In the genomic region with DNA sequence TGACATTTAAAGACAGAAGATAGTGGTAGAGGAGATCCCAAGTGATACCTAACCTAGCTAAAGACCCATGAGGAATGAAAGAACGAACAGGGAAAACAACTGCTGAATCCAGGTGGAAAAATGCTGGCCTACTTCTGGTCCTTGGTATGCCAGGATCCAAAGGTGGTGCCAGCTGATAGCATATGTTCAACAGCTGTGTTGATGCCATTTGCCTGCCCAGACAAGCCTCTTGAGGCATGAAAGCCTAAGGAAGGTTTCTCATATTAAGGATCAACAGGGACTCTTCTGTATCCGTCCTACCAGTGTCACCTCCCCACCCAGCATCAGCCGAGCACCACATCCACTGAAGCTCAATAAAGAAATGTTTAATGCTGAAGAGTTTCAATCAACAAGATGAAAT, we compare ENCODE assay signal across 24 cellular contexts.
DNase-seq lines count a peak whose midpoint lies in the region; ATAC-seq and TF ChIP-seq lines count a peak whose summit lies in the region.
"Had no signal": no experiment of that assay in that cellular context is flagged by ENCODE, and none has a peak within 500 bp of the region (broad histone marks: within the 10 kb centered on the region; RNA-seq: fewer than 3 reads in every experiment).

No MANE protein-coding gene starts in this region.

- intact Hi-C loops in right cardiac atrium (cut with DNase I) (no loop called here), left cardiac atrium (cut with DNase I) (loop anchor here (2.0 to 5.0 kb wide), 3 partner anchors 87 to 149 kb away; no protein-coding TSS in a partner anchor)

- H3K18ac ChIP-seq in trophoblast cell (ENCODE audit: low read length), result peak overlapping the region; percentile 83

- peak overlapping the region; percentile 61 for H3K14ac ChIP-seq in trophoblast cell (ENCODE audit: low read length)

- H3K9me2 ChIP-seq in GM23248 (ENCODE audit: insufficient read depth), result no peaks in the 10 kb centered on the region

- H3K79me2 ChIP-seq in trophoblast cell (ENCODE audit: control insufficient read depth, insufficient read depth, low read length, poor library complexity), result no peaks in the 10 kb centered on the region
- no peaks in the 10 kb centered on the region for H3K79me2 ChIP-seq in GM23248 (ENCODE audit: insufficient read depth)

- H3K36me3 ChIP-seq in trophoblast cell (ENCODE audit: control insufficient read depth in 1 of 2, insufficient read depth in 2 of 2, low read length in 2 of 2), result no peaks in the 10 kb centered on the region
- no peaks in the 10 kb centered on the region for H3K36me3 ChIP-seq in GM23248 (ENCODE audit: low read depth)
- H3K36me3 ChIP-seq: BE2C, tibial nerve had no signal

- peaks cover 17% of the 10 kb centered on the region for H3K79me1 ChIP-seq in trophoblast cell (ENCODE audit: low read length)

- H2BK120ac ChIP-seq in trophoblast cell (ENCODE audit: insufficient read depth, low read length, poor library complexity), result peak overlapping the region; percentile 97

- H3K4me3 ChIP-seq in right cardiac atrium (ENCODE audit: low read length) (no peak overlapping the region), epithelial cell of esophagus (ENCODE audit: low read length) (no peak overlapping the region), trophoblast cell (ENCODE audit: low read depth, low read length) (no peak overlapping the region), GM23248 (no peak overlapping the region)
- H3K4me3 ChIP-seq: PC-9, tibial nerve had no signal

- H3K4me1 ChIP-seq in right cardiac atrium (ENCODE audit: control insufficient read depth, insufficient read depth, low read length) (no peaks in the 10 kb centered on the region), trophoblast cell (ENCODE audit: control insufficient read depth in 1 of 2, insufficient read depth in 2 of 2, low read length in 2 of 2) (peaks cover 7 to 9% of the 10 kb centered on the region in 2 experiments), GM23248 (ENCODE audit: insufficient read depth) (peaks cover 5% of the 10 kb centered on the region)
- H3K4me1 ChIP-seq: BE2C had no signal

- H3K9me3 ChIP-seq in right cardiac atrium (ENCODE audit: control insufficient read depth, low read length) (no peaks in the 10 kb centered on the region), trophoblast cell (ENCODE audit: insufficient read depth, low read depth, low read length) (no peaks in the 10 kb centered on the region), GM23248 (ENCODE audit: low read depth) (no peaks in the 10 kb centered on the region)
- H3K9me3 ChIP-seq: BE2C, tibial nerve had no signal

- H3K9ac ChIP-seq in trophoblast cell (ENCODE audit: low read length) (no peak overlapping the region), GM23248 (no peak overlapping the region)

- H3K4ac ChIP-seq in trophoblast cell (ENCODE audit: low read depth, low read length), result no peak overlapping the region

- H4K12ac ChIP-seq in trophoblast cell (ENCODE audit: low read depth, low read length), result no peak overlapping the region

- peak overlapping the region; percentile 66 for H4K91ac ChIP-seq in trophoblast cell (ENCODE audit: low read depth, low read length)

- H3K23ac ChIP-seq in trophoblast cell (ENCODE audit: low read length), result no peak overlapping the region

- no peak overlapping the region for H4K8ac ChIP-seq in trophoblast cell (ENCODE audit: low read depth, low read length)

- peak overlapping the region; percentile 52 for H2BK12ac ChIP-seq in trophoblast cell (ENCODE audit: low read length)

- H3K4me2 ChIP-seq in trophoblast cell (ENCODE audit: low read length) (no peak overlapping the region), GM23248 (ENCODE audit: unreplicated experiment) (no peak overlapping the region)
- H3K4me2 ChIP-seq: PC-9 had no signal

- no peak for TF ChIP-seq CTCF in epithelial cell of esophagus (IDR thresholded peaks at IDR 0.05; ENCODE audit: insufficient read depth, low read depth, low read length, missing control alignments)

- ATAC-seq in right cardiac atrium (no peak), left cardiac atrium (no peak), HG03025 (IDR thresholded peaks at IDR 0.05; ENCODE audit: low FRiP score, unreplicated experiment) (no peak)

- in situ Hi-C loops in GM23248 (cut with MboI), result loop anchor here (25.0 kb wide), 1 partner anchor 372 kb away; a partner anchor contains a TSS

- H2BK5ac ChIP-seq in trophoblast cell (ENCODE audit: low read depth, low read length, poor library complexity), result peak overlapping the region; percentile 6

- 87% methylated on average over 3 of the region's 3 CpGs for whole genome bisulfite sequencing in right cardiac atrium
- no CpG with 5 or more reads among the region's 3 CpGs for WGBS in trophoblast cell (ENCODE audit: extremely low coverage, insufficient coverage, insufficient read length)
- 97 to 98% methylated on average over 3 of the region's 3 CpGs for WGBS in GM23248 (ENCODE audit: low coverage in 1 of 2, low lambda C conversion rate in 2 of 2, missing lambda C conversion rate in 2 of 2), 2 experiments

- H3K27ac ChIP-seq in right cardiac atrium (ENCODE audit: low read length) (peak overlapping the region; percentile 48), trophoblast cell (ENCODE audit: low read depth, low read length) (no peak overlapping the region), GM23248 (no peak overlapping the region)
- H3K27ac ChIP-seq: PC-9 had no signal

- H3F3A ChIP-seq in GM23248 (ENCODE audit: insufficient read depth), result 0 out of 2 replicates have a peak, but pooled peaks cover 11% of the 10 kb centered on the region

- no peaks in the 10 kb centered on the region for H3K27me3 ChIP-seq in right cardiac atrium (ENCODE audit: control insufficient read depth, insufficient read depth)
- no peaks in the 10 kb centered on the region for H3K27me3 ChIP-seq in trophoblast cell (ENCODE audit: insufficient read depth, low read length)
- H3K27me3 ChIP-seq in GM23248 (replicated peaks; ENCODE audit: insufficient read depth), result no peaks in the 10 kb centered on the region
- H3K27me3 ChIP-seq: BE2C, tibial nerve had no signal

- no peaks in the 10 kb centered on the region for H4K20me1 ChIP-seq in GM23248 (ENCODE audit: insufficient read depth)

- peak overlapping the region; percentile 6 for H2AFZ ChIP-seq in trophoblast cell (ENCODE audit: insufficient read depth, low read length, poor library complexity)
- H2AFZ ChIP-seq in GM23248, result no peak overlapping the region
- H2AFZ ChIP-seq: PC-9 had no signal

- DNase-seq in right cardiac atrium (no peak), left cardiac atrium (no peak), epithelial cell of esophagus (ENCODE audit: low read depth) (peak; percentile 74), trophoblast cell (no peak), inferior parietal cortex (ENCODE audit: extremely low spot score) (no peak), GM23248 (no peak), NAMALWA (ENCODE audit: low spot score) (no peak)
- DNase-seq: ACHN; activated CD4-positive, alpha-beta T cell treated with anti-CD3 and anti-CD28 coated beads, Interleukin-2, amount 10 ng/mL, durations not matched to agents 24 days and 14 days; activated gamma-delta T cell; activated naive CD8-positive, alpha-beta T cell treated with anti-CD3 and anti-CD28 coated beads, Interleukin-2, amount 10 ng/mL, durations not matched to agents 7 days and 5 days; activated T-cell treated with anti-CD3 and anti-CD28 coated beads, Interleukin-2, amount 50 U/mL, for 24 hours; BE2C; CD8-positive, alpha-beta memory T cell; DMS153; H7; NCI-H1436; NCI-H2107; NCI-H510A; PC-9; SIG-M5; SW 1271 had no signal

- H2AK5ac ChIP-seq in trophoblast cell (ENCODE audit: low read length), result no peak overlapping the region

Comparison
In these comparisons a context has a peak if more than half of its experiments do, and no peak if none do; other contexts are left out.
1. intact Hi-C loops: an anchor here in left cardiac atrium (2.0 to 5.0 kb wide); none called in right cardiac atrium.